ENCODE assay signal across 11 cellular contexts in genomic region chr21:34796518-34797201, GRCh38.
DNase-seq lines count a peak whose midpoint lies in the region; ATAC-seq and TF ChIP-seq lines count a peak whose summit lies in the region.
"Had no signal": no experiment of that assay in that cellular context is flagged by ENCODE, and none has a peak within 500 bp of the region (broad histone marks: within the 10 kb centered on the region; RNA-seq: fewer than 3 reads in every experiment).

No MANE protein-coding gene starts in this region.

- POLR2A ChIA-PET in T-cell (lab: Charles Lee) = no interaction called here

- H3K4me3 ChIP-seq in left ventricle myocardium inferior = no peak overlapping the region
- no peak overlapping the region for H3K4me3 ChIP-seq in right lobe of liver
- H3K4me3 ChIP-seq in transverse colon = no peak overlapping the region

- H3K4me1 ChIP-seq in left ventricle myocardium inferior (peaks cover 13% of the 10 kb centered on the region), right lobe of liver (peaks cover 0 to 61% (median 13%) of the 10 kb centered on the region in 4 donors), transverse colon (peaks cover 22 to 60% (median 39%) of the 10 kb centered on the region in 4 donors)

- TF ChIP-seq POLR2A in right lobe of liver (IDR thresholded peaks at IDR 0.05) = no peak
- no peak for TF ChIP-seq POLR2A in transverse colon (IDR thresholded peaks at IDR 0.05)

- CTCF ChIA-PET in T-cell (lab: Charles Lee) = interaction anchor here in 1 of 2 donors (0.6 kb wide), 1 partner anchor 180 kb away, joined by 4 read pairs; no protein-coding TSS in a partner anchor

- H3K27ac Mint-ChIP-seq in T-cell = peak overlapping the region in 1 of 2 donors; percentile 31
- H3K27ac Mint-ChIP-seq: stimulated activated memory B cell treated with anti-CD40 and anti-IgM and Interleukin-4, amounts not matched to agents 10 μg/mL and 1 μg/mL and 100 μg/mL, for 72 hours had no signal

- H3K27me3 Mint-ChIP-seq in T-cell = no peaks in the 10 kb centered on the region
- H3K27me3 Mint-ChIP-seq: CD4-positive, CD25-positive, alpha-beta regulatory T cell; stimulated activated memory B cell treated with anti-CD40 and anti-IgM and Interleukin-4, amounts not matched to agents 10 μg/mL and 1 μg/mL and 100 μg/mL, for 72 hours had no signal

- H3K9me3 ChIP-seq in left ventricle myocardium inferior (replicated peaks) = no peaks in the 10 kb centered on the region
- no peaks in the 10 kb centered on the region for H3K9me3 ChIP-seq in right lobe of liver
- no peaks in the 10 kb centered on the region for H3K9me3 ChIP-seq in transverse colon

- peak; percentile 32 to 54 for ATAC-seq in left cardiac atrium
- peak in 1 of 4 donors; percentile 6 for ATAC-seq in right lobe of liver
- ATAC-seq in T-cell (replicated peaks in 1 of 4) = no peak
- ATAC-seq in GM19395 (IDR thresholded peaks at IDR 0.05; ENCODE audit: unreplicated experiment) = no peak
- ATAC-seq: activated CD4-positive, CD25-positive, alpha-beta regulatory T cell treated with anti-CD3 and anti-CD28 coated beads, Interleukin-2, amount 50 U/mL, for 24 hours; stimulated activated memory B cell treated with anti-CD40 and anti-IgM and Interleukin-4, amounts not matched to agents 10 μg/mL and 1 μg/mL and 100 μg/mL, for 72 hours had no signal

- H3K27ac ChIP-seq in left ventricle myocardium inferior (replicated peaks) (no peak overlapping the region), angular gyrus (ENCODE audit: low read depth, low read length) (peak overlapping the region; percentile 14), right lobe of liver (peak overlapping the region in 2 of 3 donors; percentile 33 to 85), transverse colon (peak overlapping the region; percentile 72 to 79 (median 78))

- peaks cover 65% of the 10 kb centered on the region for H3K36me3 Mint-ChIP-seq in T-cell

- H3K27me3 ChIP-seq in left ventricle myocardium inferior (ENCODE audit: low read depth) = peaks cover 10% of the 10 kb centered on the region
- H3K27me3 ChIP-seq in right lobe of liver = no peaks in the 10 kb centered on the region
- H3K27me3 ChIP-seq in transverse colon = no peaks in the 10 kb centered on the region

- 72% methylated on average over 4 of the region's 7 CpGs for WGBS in right lobe of liver (ENCODE audit: insufficient coverage, low coverage, low lambda C conversion rate, missing lambda C conversion rate)
- WGBS in transverse colon (ENCODE audit: low coverage in 1 of 2), 2 donors = 0 to 47% methylated on average over 3 to 7 of the region's 7 CpGs

- in situ Hi-C loops in transverse colon (cut with MboI; ENCODE audit: low pct_ligation_motif_present in 1 of 4, low pct_unique_long_range_greater_than_20kb in 1 of 4, low sequenced_read_pairs in 3 of 4) = no loop called here

- DNase-seq in left cardiac atrium (no peak), left ventricle myocardium inferior (no peak), right lobe of liver (no peak), transverse colon (no peak), T-cell (no peak), KG1 (lab: John Stamatoyannopoulos, UW) (no peak)
- DNase-seq: CD4-positive, CD25-positive, alpha-beta regulatory T cell had no signal

- peaks cover 0 to 5% (median under 1%) of the 10 kb centered on the region in 3 donors for H3K4me1 Mint-ChIP-seq in T-cell
- H3K4me1 Mint-ChIP-seq: stimulated activated memory B cell treated with anti-CD40 and anti-IgM and Interleukin-4, amounts not matched to agents 10 μg/mL and 1 μg/mL and 100 μg/mL, for 72 hours had no signal

- H3K4me3 Mint-ChIP-seq in T-cell = no peak overlapping the region
- H3K4me3 Mint-ChIP-seq: CD4-positive, CD25-positive, alpha-beta regulatory T cell; stimulated activated memory B cell treated with anti-CD40 and anti-IgM and Interleukin-4, amounts not matched to agents 10 μg/mL and 1 μg/mL and 100 μg/mL, for 72 hours had no signal

- TF ChIP-seq EP300 in transverse colon (IDR thresholded peaks at IDR 0.05; ENCODE audit: low read depth) = no peak

- H3K9me3 Mint-ChIP-seq in T-cell = no peaks in the 10 kb centered on the region
- H3K9me3 Mint-ChIP-seq: stimulated activated memory B cell treated with anti-CD40 and anti-IgM and Interleukin-4, amounts not matched to agents 10 μg/mL and 1 μg/mL and 100 μg/mL, for 72 hours had no signal

- TF ChIP-seq CTCF in left ventricle myocardium inferior (IDR thresholded peaks at IDR 0.05; ENCODE audit: borderline replicate concordance) (no peak), right lobe of liver (IDR thresholded peaks at IDR 0.05) (no peak), transverse colon (IDR thresholded peaks at IDR 0.05) (no peak)

- H3K36me3 ChIP-seq in left ventricle myocardium inferior (no peaks in the 10 kb centered on the region), right lobe of liver (peaks cover 0 to 3% (median 0%) of the 10 kb centered on the region in 4 donors), transverse colon (peaks cover 0 to 5% (median 0%) of the 10 kb centered on the region in 4 donors)

- intact Hi-C loops in left cardiac atrium (cut with DNase I) (loop anchor here in 1 of 2 donors (10.0 kb wide), 1 partner anchor 78 kb away; no protein-coding TSS in a partner anchor), left ventricle myocardium inferior (cut with micrococcal nuclease) (no loop called here), right lobe of liver (cut with DNase I) (loop anchor here in 1 of 2 donors (5.0 kb wide), 1 partner anchor 91 kb away; no protein-coding TSS in a partner anchor), transverse colon (cut with DNase I; ENCODE audit: low total_unique reads) (loop anchor here (10.0 kb wide), 1 partner anchor 88 kb away; no protein-coding TSS in a partner anchor)

Comparison
In these comparisons a context has a peak if more than half of its experiments do, and no peak if none do; other contexts are left out.
1. ATAC-seq: peak in left cardiac atrium (2 of 2); none in T-cell (0 of 4) and GM19395 (single experiment).